17 cellular contexts compared by ENCODE assay signal in the genomic region with DNA sequence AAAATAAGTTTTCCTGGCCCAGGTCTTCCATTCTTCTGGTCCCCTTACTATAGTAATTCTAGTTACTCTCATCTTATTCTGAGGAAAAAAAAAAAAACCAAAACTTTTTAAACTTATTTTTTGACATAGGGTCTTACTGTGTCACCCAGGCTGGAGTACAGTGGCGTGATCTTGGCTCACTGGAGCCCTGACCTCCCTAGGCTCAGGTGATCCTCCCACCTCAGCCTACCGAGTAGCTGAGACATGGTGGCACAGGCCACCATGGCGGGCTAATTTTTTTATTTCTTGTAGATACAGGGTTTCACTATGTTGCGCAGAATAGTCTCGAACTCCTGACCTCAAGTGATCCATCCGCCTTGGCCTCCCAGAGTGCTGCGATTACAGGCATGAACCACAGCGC. TPM values are rescaled to one million over a fixed set of nuclear protein-coding genes. Genes with fewer than 3 reads are reported as not detected.
DNase-seq lines count a peak whose midpoint lies in the region; ATAC-seq, FAIRE-seq and TF ChIP-seq lines count a peak whose summit lies in the region.
"Had no signal": no experiment of that assay in that cellular context is flagged by ENCODE, and none has a peak within 500 bp of the region (broad histone marks: within the 10 kb centered on the region; RNA-seq: fewer than 3 reads in every experiment).

No MANE protein-coding gene starts in this region.

- POLR2A ChIA-PET in activated CD4-positive, alpha-beta T cell treated with anti-CD3 and anti-CD28 coated beads for 36 hours (lab: Charles Lee), result no interaction called here
- POLR2A ChIA-PET in WTC11 (lab: Charles Lee), result interaction anchor here (0.7 to 0.8 kb wide), 2 partner anchors 35 to 379 kb away, joined by 3 to 4 read pairs; no protein-coding TSS in a partner anchor

- no peaks in the 10 kb centered on the region for H3K9me3 Mint-ChIP-seq in activated CD4-positive, alpha-beta T cell treated with anti-CD3 and anti-CD28 coated beads for 36 hours (ENCODE audit: low read depth)
- H3K9me3 Mint-ChIP-seq in WTC11, result no peaks in the 10 kb centered on the region
- no peaks in the 10 kb centered on the region for H3K9me3 Mint-ChIP-seq in stimulated activated effector memory CD8-positive, alpha-beta T cell treated with anti-CD3 and anti-CD28 coated beads, Interleukin-12 subunit alpha, Interleukin-12 subunit beta, amount 100 ng/mL, for 72 hours
- H3K9me3 Mint-ChIP-seq: CD4-positive, alpha-beta memory T cell; H9 had no signal

- peak; percentile 28; the same call in 1 of the 2 replicates for TF ChIP-seq POLR2A in GM12891 (IDR thresholded peaks at IDR 0.05; ENCODE audit: low read depth, low read length)

- H3K27me3 Mint-ChIP-seq in activated CD4-positive, alpha-beta T cell treated with anti-CD3 and anti-CD28 coated beads for 36 hours, result no peaks in the 10 kb centered on the region
- no peaks in the 10 kb centered on the region for H3K27me3 Mint-ChIP-seq in WTC11 (ENCODE audit: low read depth)
- H3K27me3 Mint-ChIP-seq: CD4-positive, alpha-beta memory T cell had no signal

- peak; percentile 39 for ATAC-seq in activated CD4-positive, alpha-beta T cell treated with anti-CD3 and anti-CD28 coated beads for 36 hours
- peak; percentile 50 for ATAC-seq in WTC11
- ATAC-seq in stimulated activated effector memory CD8-positive, alpha-beta T cell treated with anti-CD3 and anti-CD28 coated beads, Interleukin-12 subunit alpha, Interleukin-12 subunit beta, amount 100 ng/mL, for 72 hours, result no peak
- ATAC-seq: HCT116 had no signal

- no peak overlapping the region for H3K4me3 Mint-ChIP-seq in activated CD4-positive, alpha-beta T cell treated with anti-CD3 and anti-CD28 coated beads for 36 hours
- H3K4me3 Mint-ChIP-seq in WTC11, result no peak overlapping the region
- no peak overlapping the region for H3K4me3 Mint-ChIP-seq in stimulated activated effector memory CD8-positive, alpha-beta T cell treated with anti-CD3 and anti-CD28 coated beads, Interleukin-12 subunit alpha, Interleukin-12 subunit beta, amount 100 ng/mL, for 72 hours
- H3K4me3 Mint-ChIP-seq: CD4-positive, alpha-beta memory T cell; H9 had no signal

- no peak overlapping the region for H3K27ac Mint-ChIP-seq in activated CD4-positive, alpha-beta T cell treated with anti-CD3 and anti-CD28 coated beads for 36 hours
- no peak overlapping the region for H3K27ac Mint-ChIP-seq in WTC11
- H3K27ac Mint-ChIP-seq in stimulated activated effector memory CD8-positive, alpha-beta T cell treated with anti-CD3 and anti-CD28 coated beads, Interleukin-12 subunit alpha, Interleukin-12 subunit beta, amount 100 ng/mL, for 72 hours, result peak overlapping the region; percentile 26

- peaks cover 30% of the 10 kb centered on the region for H3K36me3 Mint-ChIP-seq in activated CD4-positive, alpha-beta T cell treated with anti-CD3 and anti-CD28 coated beads for 36 hours (ENCODE audit: low read depth)
- H3K36me3 Mint-ChIP-seq in WTC11, result peaks cover 67% of the 10 kb centered on the region
- H3K36me3 Mint-ChIP-seq in stimulated activated effector memory CD8-positive, alpha-beta T cell treated with anti-CD3 and anti-CD28 coated beads, Interleukin-12 subunit alpha, Interleukin-12 subunit beta, amount 100 ng/mL, for 72 hours, result peaks cover 100% of the 10 kb centered on the region

- no peak for TF ChIP-seq CTCF in WTC11 (IDR thresholded peaks at IDR 0.05)

- no peak for DNase-seq in activated CD4-positive, alpha-beta T cell treated with anti-CD3 and anti-CD28 coated beads for 36 hours
- DNase-seq in activated CD4-positive, alpha-beta T cell treated with anti-CD3 and anti-CD28 coated beads, Interleukin-2, amount 50 U/mL, for 1 hour, result no peak
- DNase-seq in GM12891 (ENCODE audit: insufficient read length, low spot score) (no peak), WTC11 (ENCODE audit: low spot score) (no peak), NCI-H524 (lab: John Stamatoyannopoulos, UW) (no peak), NCI-H1417 (lab: John Stamatoyannopoulos, UW) (no peak)
- no peak for DNase-seq in stimulated activated effector memory CD8-positive, alpha-beta T cell treated with anti-CD3 and anti-CD28 coated beads, Interleukin-12 subunit alpha, Interleukin-12 subunit beta, amount 100 ng/mL, for 72 hours (ENCODE audit: low spot score in 2 of 2)
- DNase-seq: C1 segment of cervical spinal cord; Calu3; CD4-positive, alpha-beta memory T cell; COR-L47; DMS53; DMS79 treated with DMSO at 0.1 percent for 48 hours; GF-D8; H9 had no signal

- intact Hi-C loops in activated CD4-positive, alpha-beta T cell treated with anti-CD3 and anti-CD28 coated beads for 36 hours (cut with DNase I, micrococcal nuclease), result no loop called here

- FAIRE-seq in GM12891 (lab: Jason Lieb, UNC), result no peak
- FAIRE-seq: GM12892 had no signal

- CTCF ChIA-PET in activated CD4-positive, alpha-beta T cell treated with anti-CD3 and anti-CD28 coated beads for 36 hours (lab: Charles Lee), result interaction anchor here (1.1 to 1.6 kb wide), 2 partner anchors 14 to 15 kb away, joined by 3 to 4 read pairs; no protein-coding TSS in a partner anchor
- CTCF ChIA-PET in WTC11 (lab: Charles Lee), result no interaction called here

- no peaks in the 10 kb centered on the region for H3K4me1 Mint-ChIP-seq in activated CD4-positive, alpha-beta T cell treated with anti-CD3 and anti-CD28 coated beads for 36 hours
- no peaks in the 10 kb centered on the region for H3K4me1 Mint-ChIP-seq in WTC11
- no peaks in the 10 kb centered on the region for H3K4me1 Mint-ChIP-seq in stimulated activated effector memory CD8-positive, alpha-beta T cell treated with anti-CD3 and anti-CD28 coated beads, Interleukin-12 subunit alpha, Interleukin-12 subunit beta, amount 100 ng/mL, for 72 hours
- H3K4me1 Mint-ChIP-seq: H9 had no signal

TF ChIP-seq in GM12891, 5 proteins besides CTCF, POLR2A, EP300 and RAD21:
- no peak for TF ChIP-seq TAF1 (IDR thresholded peaks at IDR 0.05; ENCODE audit: low read depth, low read length)
- TF ChIP-seq PAX5 (IDR thresholded peaks at IDR 0.05; ENCODE audit: insufficient read depth, low read length, severe bottlenecking), result no peak
- 0 out of 2 replicates have a peak, but pooled peaks have one; percentile 36 for TF ChIP-seq POLR2AphosphoS5 (IDR thresholded peaks at IDR 0.05; ENCODE audit: low read depth, low read length)

TF ChIP-seq in WTC11, 78 proteins besides CTCF, POLR2A, EP300 and RAD21:
- TF ChIP-seq, protein P1, sequence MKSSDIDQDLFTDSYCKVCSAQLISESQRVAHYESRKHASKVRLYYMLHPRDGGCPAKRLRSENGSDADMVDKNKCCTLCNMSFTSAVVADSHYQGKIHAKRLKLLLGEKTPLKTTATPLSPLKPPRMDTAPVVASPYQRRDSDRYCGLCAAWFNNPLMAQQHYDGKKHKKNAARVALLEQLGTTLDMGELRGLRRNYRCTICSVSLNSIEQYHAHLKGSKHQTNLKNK (CRISPR knock-in tag; IDR thresholded peaks at IDR 0.05), result no peak
- TF ChIP-seq AR (CRISPR knock-in tag; IDR thresholded peaks at IDR 0.05), result 0 out of 2 replicates have a peak, but pooled peaks have one; percentile 9

RNA-seq across cellular contexts. Expression of gene SNAPC3, which starts 38.4 kb away (rescaled TPM):
- total RNA-seq in activated CD4-positive, alpha-beta T cell treated with anti-CD3 and anti-CD28 coated beads for 36 hours, result 10 to 100 TPM; 37.8 to 39.6 TPM
- 16.6 TPM for polyA plus RNA-seq in GM12891 (2012; ENCODE audit: low read depth, missing spikeins)
- 33.5 to 37.7 TPM (median 33.6 TPM) in 3 replicates for total RNA-seq in WTC11 (2021)

RNA-seq across cellular contexts. Expression of gene PSIP1, which starts 49.7 kb away (rescaled TPM):
- 100 to 1,000 TPM; 139 to 189 TPM for total RNA-seq in activated CD4-positive, alpha-beta T cell treated with anti-CD3 and anti-CD28 coated beads for 36 hours
- polyA plus RNA-seq in GM12891 (2012; ENCODE audit: low read depth, missing spikeins), result 147 TPM
- 302 to 321 TPM (median 311 TPM) in 3 replicates for total RNA-seq in WTC11 (2021)
